In the genomic region with DNA sequence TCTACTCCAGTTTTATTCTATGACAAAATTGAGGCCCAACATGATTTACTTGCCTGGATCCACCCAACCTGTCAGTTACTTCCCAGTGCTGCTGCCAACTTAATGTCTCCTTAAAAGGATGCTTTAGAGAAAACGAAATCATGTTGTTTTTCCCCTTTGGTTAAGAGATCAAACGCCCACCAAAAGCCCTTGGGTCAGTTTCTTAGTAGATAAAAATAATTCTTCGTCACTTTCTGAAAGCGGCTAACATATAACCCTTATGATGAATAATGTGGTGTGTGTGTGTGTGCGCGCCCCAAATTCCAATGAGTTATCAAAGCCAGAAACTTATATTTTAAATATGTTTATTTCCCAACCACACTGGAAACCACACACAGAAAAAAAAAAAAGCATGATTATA, we compare ENCODE assay signal across 17 cellular contexts. TPM values are rescaled to one million over a fixed set of nuclear protein-coding genes. Genes with fewer than 3 reads are reported as not detected.
DNase-seq lines count a peak whose midpoint lies in the region; ATAC-seq and TF ChIP-seq lines count a peak whose summit lies in the region.
"Had no signal": no experiment of that assay in that cellular context is flagged by ENCODE, and none has a peak within 500 bp of the region (broad histone marks: within the 10 kb centered on the region; RNA-seq: fewer than 3 reads in every experiment).

No MANE protein-coding gene starts in this region.

- no peak for ATAC-seq in left ventricle myocardium superior
- ATAC-seq in omental fat pad (ENCODE audit: low FRiP score): peak; percentile 52
- ATAC-seq: GM12878, HepG2 had no signal

- DNase-seq in cardiac septum (ENCODE audit: low spot score) (peak; percentile 9), left ventricle myocardium superior (no peak), SW480 (ENCODE audit: low spot score) (peak; percentile 66), omental fat pad (ENCODE audit: low spot score) (no peak), NCI-H146 (lab: John Stamatoyannopoulos, UW) (no peak)
- DNase-seq in stimulated activated CD4-positive, alpha-beta T cell treated with anti-CD3 and anti-CD28 coated beads, Interleukin-15, amount 100 ng/mL, for 24 hours: no peak
- DNase-seq in activated CD4-positive, CD25-positive, alpha-beta regulatory T cell treated with anti-CD3 and anti-CD28 coated beads, Interleukin-2, amount 50 U/mL, for 72 hours: no peak
- DNase-seq: 8988T; C1 segment of cervical spinal cord; CD4-positive, CD25-positive, alpha-beta regulatory T cell; CD8-positive, alpha-beta memory T cell; DMS53; DND-41; EL; H9 had no signal

- intact Hi-C loops in cardiac septum (cut with DNase I): no loop called here
- intact Hi-C loops in left ventricle myocardium superior (cut with micrococcal nuclease): no loop called here

- TF ChIP-seq CTCF in omental fat pad (IDR thresholded peaks at IDR 0.05): no peak

RNA-seq across cellular contexts. Expression of a gene that starts 52.7 kb away (rescaled TPM):
- 77.6 TPM for total RNA-seq in cardiac septum
- total RNA-seq in left ventricle myocardium superior: 86.0 TPM
- total RNA-seq in omental fat pad: 100 to 1,000 TPM in 2 of 4 donors, 10 to 100 TPM in 2; 73.8 to 129 (median 110) TPM

Comparison
In these comparisons a context has a peak if more than half of its experiments do, and no peak if none do; other contexts are left out.
1. DNase-seq: peak in cardiac septum (single experiment) and SW480 (single experiment); none in left ventricle myocardium superior (single experiment), omental fat pad (single experiment), stimulated activated CD4-positive, alpha-beta T cell treated with anti-CD3 and anti-CD28 coated beads, Interleukin-15, amount 100 ng/mL, for 24 hours (single experiment), activated CD4-positive, CD25-positive, alpha-beta regulatory T cell treated with anti-CD3 and anti-CD28 coated beads, Interleukin-2, amount 50 U/mL, for 72 hours (single experiment) and NCI-H146 (single experiment).